In genomic region chr6:5279891-5280338, GRCh38 we compare ENCODE assay signal across 19 cellular contexts. TPM values are rescaled to one million over a fixed set of nuclear protein-coding genes. Genes with fewer than 3 reads are reported as not detected.
DNase-seq lines count a peak whose midpoint lies in the region; ATAC-seq and TF ChIP-seq lines count a peak whose summit lies in the region.
"Had no signal": no experiment of that assay in that cellular context is flagged by ENCODE, and none has a peak within 500 bp of the region (broad histone marks: within the 10 kb centered on the region; RNA-seq: fewer than 3 reads in every experiment).

No MANE protein-coding gene starts in this region.

- H3K4me1 ChIP-seq in HEK293 (ENCODE audit: control insufficient read depth, insufficient read depth, low read length) = no peaks in the 10 kb centered on the region
- H3K4me1 ChIP-seq: psoas muscle had no signal

- no peaks in the 10 kb centered on the region for H3K36me3 ChIP-seq in HEK293 (ENCODE audit: control insufficient read depth in 2 of 2, insufficient read depth in 1 of 2, low read length in 2 of 2)
- H3K36me3 ChIP-seq: brain microvascular endothelial cell, thoracic aorta, WERI-Rb-1 had no signal

- H3K27ac ChIP-seq in HEK293 (ENCODE audit: extremely low read depth, low read depth, low read length) = no peak overlapping the region
- H3K27ac ChIP-seq: BLaER1 treated with 17β-estradiol and CSF1 and Interleukin-3, amounts not matched to agents 10 nM and 100 nM; brain microvascular endothelial cell; psoas muscle; thoracic aorta had no signal

- DNase-seq in stimulated activated naive CD4-positive, alpha-beta T cell treated with Interleukin-2 at 50 U/mL for 16 hours (lab: John Stamatoyannopoulos, UW) = peak; percentile 38
- no peak for DNase-seq in stimulated activated naive CD4-positive, alpha-beta T cell (lab: John Stamatoyannopoulos, UW)
- DNase-seq in activated T-cell treated with anti-CD3 and anti-CD28 coated beads, Interleukin-2, amount 50 U/mL, for 72 hours = peak; percentile 65 to 66
- peak in 1 of 2 donors; percentile 49 for DNase-seq in stimulated activated naive CD8-positive, alpha-beta T cell treated with anti-CD3 and anti-CD28 coated beads, Interleukin-15, amount 100 ng/mL, for 72 hours
- no peak for DNase-seq in medulla oblongata (ENCODE audit: extremely low spot score)
- no peak for DNase-seq in DMS53 (lab: John Stamatoyannopoulos, UW)
- no peak for DNase-seq in CD14-positive monocyte (ENCODE audit: low spot score)
- DNase-seq: activated gamma-delta T cell, brain microvascular endothelial cell, dermis blood vessel endothelial cell, DMS79, glutamatergic neuron, psoas muscle, WERI-Rb-1 had no signal

- H3K36me3 Mint-ChIP-seq in activated T-cell treated with anti-CD3 and anti-CD28 coated beads, Interleukin-2, amount 50 U/mL, for 72 hours (ENCODE audit: insufficient read depth in 2 of 2) = peaks cover 7 to 13% of the 10 kb centered on the region in 2 donors
- peaks cover 6 to 8% of the 10 kb centered on the region in 2 donors for H3K36me3 Mint-ChIP-seq in CD14-positive monocyte

- H3K9me3 ChIP-seq in HEK293 (ENCODE audit: control insufficient read depth, insufficient read depth, low read depth, low read length) = no peaks in the 10 kb centered on the region
- H3K9me3 ChIP-seq: BLaER1 treated with 17β-estradiol and CSF1 and Interleukin-3, amounts not matched to agents 10 nM and 100 nM; psoas muscle; thoracic aorta had no signal

- no peak overlapping the region for H3K4me3 ChIP-seq in HEK293 (ENCODE audit: low read depth, low read length)
- H3K4me3 ChIP-seq: BLaER1 treated with 17β-estradiol and CSF1 and Interleukin-3, amounts not matched to agents 10 nM and 100 nM; psoas muscle; thoracic aorta had no signal

- intact Hi-C loops in CD14-positive monocyte (cut with micrococcal nuclease) = no loop called here

- CTCF ChIA-PET in HEK293 (lab: Yijun Ruan, JAX) = interaction anchor here (0.6 to 1.9 kb wide), 4 partner anchors 10 to 728 kb away, joined by 3 to 4 read pairs (median 4); no protein-coding TSS in a partner anchor

- H3K4me1 Mint-ChIP-seq in activated T-cell treated with anti-CD3 and anti-CD28 coated beads, Interleukin-2, amount 50 U/mL, for 72 hours (ENCODE audit: low read depth) = peaks cover 73% of the 10 kb centered on the region
- peaks cover 45% of the 10 kb centered on the region for H3K4me1 Mint-ChIP-seq in stimulated activated naive CD8-positive, alpha-beta T cell treated with anti-CD3 and anti-CD28 coated beads, Interleukin-15, amount 100 ng/mL, for 72 hours
- H3K4me1 Mint-ChIP-seq in CD14-positive monocyte = peaks cover 20% of the 10 kb centered on the region
- H3K4me1 Mint-ChIP-seq: nephron had no signal

- peak overlapping the region; percentile 67 to 75 for H3K4me3 Mint-ChIP-seq in activated T-cell treated with anti-CD3 and anti-CD28 coated beads, Interleukin-2, amount 50 U/mL, for 72 hours
- peak overlapping the region in 1 of 2 donors; percentile 30 for H3K4me3 Mint-ChIP-seq in stimulated activated naive CD8-positive, alpha-beta T cell treated with anti-CD3 and anti-CD28 coated beads, Interleukin-15, amount 100 ng/mL, for 72 hours
- H3K4me3 Mint-ChIP-seq in CD14-positive monocyte = no peak overlapping the region
- H3K4me3 Mint-ChIP-seq: nephron had no signal

- peak; percentile 93 to 96 for ATAC-seq in activated T-cell treated with anti-CD3 and anti-CD28 coated beads, Interleukin-2, amount 50 U/mL, for 72 hours (replicated peaks in 1 of 2)
- ATAC-seq in stimulated activated naive CD8-positive, alpha-beta T cell treated with anti-CD3 and anti-CD28 coated beads, Interleukin-15, amount 100 ng/mL, for 72 hours = peak; percentile 97
- ATAC-seq: HCT116, psoas muscle had no signal

- H3K27ac Mint-ChIP-seq in activated T-cell treated with anti-CD3 and anti-CD28 coated beads, Interleukin-2, amount 50 U/mL, for 72 hours = peak overlapping the region; percentile 99
- H3K27ac Mint-ChIP-seq in stimulated activated naive CD8-positive, alpha-beta T cell treated with anti-CD3 and anti-CD28 coated beads, Interleukin-15, amount 100 ng/mL, for 72 hours = peak overlapping the region in 1 of 2 donors; percentile 16
- H3K27ac Mint-ChIP-seq in CD14-positive monocyte = peak overlapping the region in 1 of 7 donors; percentile 12
- H3K27ac Mint-ChIP-seq: nephron had no signal

- TF ChIP-seq CTCF in HEK293 (tag by site-specific recombination; IDR thresholded peaks at IDR 0.05) = no peak
- TF ChIP-seq CTCF in CD14-positive monocyte (IDR thresholded peaks at IDR 0.05) = no peak

- H3K9me3 Mint-ChIP-seq in activated T-cell treated with anti-CD3 and anti-CD28 coated beads, Interleukin-2, amount 50 U/mL, for 72 hours = peaks cover 0 to 2% of the 10 kb centered on the region in 2 donors
- no peaks in the 10 kb centered on the region for H3K9me3 Mint-ChIP-seq in stimulated activated naive CD8-positive, alpha-beta T cell treated with anti-CD3 and anti-CD28 coated beads, Interleukin-15, amount 100 ng/mL, for 72 hours
- peaks cover 0 to 2% (median 0%) of the 10 kb centered on the region in 7 donors for H3K9me3 Mint-ChIP-seq in CD14-positive monocyte
- H3K9me3 Mint-ChIP-seq: nephron had no signal

- POLR2A ChIA-PET in HEK293 (lab: Yijun Ruan, JAX) = no interaction called here

- no peaks in the 10 kb centered on the region for H3K27me3 Mint-ChIP-seq in activated T-cell treated with anti-CD3 and anti-CD28 coated beads, Interleukin-2, amount 50 U/mL, for 72 hours (ENCODE audit: low read depth)
- H3K27me3 Mint-ChIP-seq in stimulated activated naive CD8-positive, alpha-beta T cell treated with anti-CD3 and anti-CD28 coated beads, Interleukin-15, amount 100 ng/mL, for 72 hours = no peaks in the 10 kb centered on the region
- peaks cover 0 to 1% (median under 1%) of the 10 kb centered on the region in 3 donors for H3K27me3 Mint-ChIP-seq in CD14-positive monocyte (ENCODE audit: low read depth in 3 of 3)

TF ChIP-seq in HEK293, 187 proteins besides CTCF, POLR2A, EP300 and RAD21:
- no peak for TF ChIP-seq ZNF624 (tag by site-specific recombination; IDR thresholded peaks at IDR 0.05)
- TF ChIP-seq ZNF677 (tag by site-specific recombination; IDR thresholded peaks at IDR 0.05) = no peak
- 0 out of 2 replicates have a peak, but pooled peaks have one; percentile 43 for TF ChIP-seq ZNF416 (tag by site-specific recombination; IDR thresholded peaks at IDR 0.05)

RNA-seq across cellular contexts. Expression of gene FARS2, which starts 18.6 kb away (rescaled TPM):
- 10 to 100 TPM; 23.9 to 26.0 TPM for total RNA-seq in activated T-cell treated with anti-CD3 and anti-CD28 coated beads, Interleukin-2, amount 50 U/mL, for 72 hours
- polyA plus RNA-seq in CD14-positive monocyte = 10 to 100 TPM; 17.7 to 21.6 TPM

RNA-seq across cellular contexts. Expression of gene LYRM4, which starts 19.2 kb away (rescaled TPM):
- total RNA-seq in activated T-cell treated with anti-CD3 and anti-CD28 coated beads, Interleukin-2, amount 50 U/mL, for 72 hours = 10 to 100 TPM; 28.4 to 38.3 TPM
- polyA plus RNA-seq in CD14-positive monocyte = 10 to 100 TPM; 18.1 to 19.6 TPM

Comparison
In these comparisons a context has a peak if more than half of its experiments do, and no peak if none do; other contexts are left out.
1. DNase-seq: peak in stimulated activated naive CD4-positive, alpha-beta T cell treated with Interleukin-2 at 50 U/mL for 16 hours (single experiment) and activated T-cell treated with anti-CD3 and anti-CD28 coated beads, Interleukin-2, amount 50 U/mL, for 72 hours (2 of 2); none in stimulated activated naive CD4-positive, alpha-beta T cell (0 of 6), medulla oblongata (single experiment), DMS53 (single experiment) and CD14-positive monocyte (single experiment).
2. H3K4me3 Mint-ChIP-seq: peak in activated T-cell treated with anti-CD3 and anti-CD28 coated beads, Interleukin-2, amount 50 U/mL, for 72 hours (2 of 2); none in CD14-positive monocyte (0 of 2).